In the genomic region with DNA sequence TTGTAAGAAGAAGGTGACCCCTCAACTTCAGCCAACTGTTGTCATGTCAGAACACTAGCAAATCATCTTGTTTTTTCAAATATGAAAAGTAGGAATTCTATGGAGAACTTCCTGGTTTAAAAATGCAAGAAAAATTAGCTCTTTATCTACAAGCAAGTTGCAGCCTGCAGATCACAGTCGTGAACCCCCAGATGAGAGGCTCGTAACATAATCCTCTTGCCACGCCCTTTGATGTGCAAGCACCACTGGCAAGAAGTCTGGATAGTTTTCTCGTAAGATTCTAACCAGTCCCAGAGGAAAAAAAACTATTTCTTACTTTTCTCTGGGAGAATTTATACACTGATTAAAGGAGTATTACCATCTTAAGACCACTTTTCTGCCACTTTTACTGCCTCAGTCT, we compare ENCODE assay signal across 27 cellular contexts.
"Had no signal": no experiment of that assay in that cellular context is flagged by ENCODE, and none has a peak within 500 bp of the region (broad histone marks: within the 10 kb centered on the region; RNA-seq: fewer than 3 reads in every experiment).

No MANE protein-coding gene starts in this region.

- DNase-seq: hippocampal formation; kidney; left colon; left lung; lower lobe of right lung; mammary epithelial cell; mesenchymal stem cell; naive thymus-derived CD8-positive, alpha-beta T cell; nucleus accumbens; pancreas; posterior cingulate gyrus; retina; right cardiac atrium; stimulated activated CD4-positive, alpha-beta T cell treated with anti-CD3 and anti-CD28 coated beads, Interleukin-12 subunit alpha, Interleukin-12 subunit beta, amount 100 ng/mL, for 4 hours; stimulated activated CD4-positive, alpha-beta T cell treated with anti-CD3 and anti-CD28 coated beads, Interleukin-15, amount 100 ng/mL, for 24 hours; stimulated activated CD4-positive, alpha-beta T cell treated with anti-CD3 and anti-CD28 coated beads, Interleukin-2, amount 100 ng/mL, for 24 hours; stimulated activated CD4-positive, alpha-beta T cell treated with anti-CD3 and anti-CD28 coated beads, Interleukin-4, amount 100 ng/mL, for 1 hour; stimulated activated naive B cell treated with anti-CD40 and anti-IgM and Interleukin-4, amounts not matched to agents 10 μg/mL and 1 μg/mL and 100 μg/mL, for 72 hours; stimulated activated naive CD8-positive, alpha-beta T cell treated with anti-CD3 and anti-CD28 coated beads, Interleukin-15, Interleukin-2, amounts not matched to agents 100 U/mL and 50 U/mL, for 24 hours; stomach; testis; thyroid gland; transverse colon; upper lobe of right lung had no signal

- H3K4me1 ChIP-seq: left lung, lower lobe of right lung, pancreas, prostate gland, stomach, testis, thyroid gland, transverse colon, upper lobe of right lung had no signal

- H3K27me3 ChIP-seq: pancreas, testis, thyroid gland, transverse colon, upper lobe of right lung had no signal

- H3K9me3 ChIP-seq: left lung, lower lobe of right lung, pancreas, prostate gland, stomach, testis, thyroid gland, transverse colon, upper lobe of right lung had no signal

- H3K36me3 ChIP-seq: left lung, lower lobe of right lung, pancreas, prostate gland, stomach, thyroid gland, transverse colon, upper lobe of right lung had no signal

- H3K4me3 ChIP-seq: left lung, lower lobe of right lung, pancreas, prostate gland, skin epidermis, stomach, testis, thyroid gland, transverse colon, upper lobe of right lung had no signal

- H3K27ac ChIP-seq: left lung, lower lobe of right lung, pancreas, prostate gland, skin epidermis, stomach, testis, thyroid gland, transverse colon, upper lobe of right lung had no signal

- FAIRE-seq: kidney, pancreas had no signal

- ATAC-seq: left colon; left lung; lower lobe of right lung; naive thymus-derived CD8-positive, alpha-beta T cell; pancreas; right cardiac atrium; sciatic nerve; stimulated activated naive B cell treated with anti-CD40 and anti-IgM and Interleukin-4, amounts not matched to agents 10 μg/mL and 1 μg/mL and 100 μg/mL, for 72 hours; stimulated activated naive CD8-positive, alpha-beta T cell treated with anti-CD3 and anti-CD28 coated beads, Interleukin-15, Interleukin-2, amounts not matched to agents 100 U/mL and 50 U/mL, for 24 hours had no signal
